ENCODE assay signal across 11 cellular contexts in genomic region chr4:98482503-98482846, GRCh38.
DNase-seq lines count a peak whose midpoint lies in the region; ATAC-seq and TF ChIP-seq lines count a peak whose summit lies in the region.
"Had no signal": no experiment of that assay in that cellular context is flagged by ENCODE, and none has a peak within 500 bp of the region (broad histone marks: within the 10 kb centered on the region; RNA-seq: fewer than 3 reads in every experiment).

No MANE protein-coding gene starts in this region.

- no peak overlapping the region for H3K9ac ChIP-seq in Karpas-422 (ENCODE audit: low read length)

- no peak overlapping the region for H3K4me3 Mint-ChIP-seq in CD4-positive, alpha-beta T cell
- H3K4me3 Mint-ChIP-seq in activated CD4-positive, alpha-beta memory T cell treated with anti-CD3 and anti-CD28 coated beads for 36 hours = peak overlapping the region; percentile 42
- H3K4me3 Mint-ChIP-seq: naive B cell had no signal

- peaks cover 4% of the 10 kb centered on the region for H3K4me1 ChIP-seq in Karpas-422 (ENCODE audit: low read length)
- peaks cover 4% of the 10 kb centered on the region for H3K4me1 ChIP-seq in hepatocyte (ENCODE audit: insufficient read depth)

- no peaks in the 10 kb centered on the region for H3K36me3 ChIP-seq in Karpas-422 (ENCODE audit: insufficient read depth, low read length)
- H3K36me3 ChIP-seq in hepatocyte (replicated peaks; ENCODE audit: insufficient read depth, low read depth) = no peaks in the 10 kb centered on the region

- peaks cover 20% of the 10 kb centered on the region for H3K36me3 Mint-ChIP-seq in CD4-positive, alpha-beta T cell (ENCODE audit: low read depth)
- peaks cover 16% of the 10 kb centered on the region for H3K36me3 Mint-ChIP-seq in activated CD4-positive, alpha-beta memory T cell treated with anti-CD3 and anti-CD28 coated beads for 36 hours

- H3K4me2 ChIP-seq in Karpas-422 (ENCODE audit: low read depth, low read length, poor library complexity, severe bottlenecking) (no peak overlapping the region), hepatocyte (no peak overlapping the region)

- POLR2A ChIA-PET in CD4-positive, alpha-beta T cell (lab: Charles Lee) = interaction anchor here (0.5 kb wide), 2 partner anchors 428 to 447 kb away, joined by 4 to 5 read pairs; no protein-coding TSS in a partner anchor
- POLR2A ChIA-PET in activated CD4-positive, alpha-beta memory T cell treated with anti-CD3 and anti-CD28 coated beads for 36 hours (lab: Charles Lee) = interaction anchor here (0.8 to 1.8 kb wide), 7 partner anchors 8 to 447 kb away, joined by 3 to 7 read pairs (median 4); no protein-coding TSS in a partner anchor

- H3K27me3 Mint-ChIP-seq in CD4-positive, alpha-beta T cell = no peaks in the 10 kb centered on the region
- no peaks in the 10 kb centered on the region for H3K27me3 Mint-ChIP-seq in activated CD4-positive, alpha-beta memory T cell treated with anti-CD3 and anti-CD28 coated beads for 36 hours
- H3K27me3 Mint-ChIP-seq: naive B cell had no signal

- ATAC-seq in CD4-positive, alpha-beta T cell (ENCODE audit: poor library complexity) = no peak
- ATAC-seq in GM19395 (IDR thresholded peaks at IDR 0.05; ENCODE audit: unreplicated experiment) (peak; percentile 29), HG02885 (IDR thresholded peaks at IDR 0.05; ENCODE audit: poor library complexity, unreplicated experiment) (peak; percentile 19)

- H2AFZ ChIP-seq in Karpas-422 (ENCODE audit: low read length) = no peak overlapping the region
- H2AFZ ChIP-seq in hepatocyte = no peak overlapping the region

- peak overlapping the region; percentile 63 for H3K27ac Mint-ChIP-seq in CD4-positive, alpha-beta T cell
- peak overlapping the region; percentile 96 for H3K27ac Mint-ChIP-seq in activated CD4-positive, alpha-beta memory T cell treated with anti-CD3 and anti-CD28 coated beads for 36 hours

- no peaks in the 10 kb centered on the region for H3K9me3 ChIP-seq in CD4-positive, alpha-beta T cell (ENCODE audit: control insufficient read depth, low read length)
- H3K9me3 ChIP-seq in Karpas-422 (ENCODE audit: low read length) (no peaks in the 10 kb centered on the region), hepatocyte (ENCODE audit: low read depth) (no peaks in the 10 kb centered on the region)
- H3K9me3 ChIP-seq: Caco-2 had no signal

- peaks cover 40% of the 10 kb centered on the region for H3K4me1 Mint-ChIP-seq in CD4-positive, alpha-beta T cell (ENCODE audit: low read depth)
- H3K4me1 Mint-ChIP-seq in activated CD4-positive, alpha-beta memory T cell treated with anti-CD3 and anti-CD28 coated beads for 36 hours (ENCODE audit: low read depth) = peaks cover 72% of the 10 kb centered on the region

- no peak overlapping the region for H3K4me3 ChIP-seq in Karpas-422 (ENCODE audit: low read length)
- no peak overlapping the region for H3K4me3 ChIP-seq in hepatocyte

- no peak for DNase-seq in CD4-positive, alpha-beta T cell
- DNase-seq in activated CD4-positive, alpha-beta memory T cell treated with anti-CD3 and anti-CD28 coated beads for 36 hours = no peak
- DNase-seq in Karpas-422 (no peak), NCI-H2107 treated with DMSO at 0.1 percent for 48 hours (lab: John Stamatoyannopoulos, UW; ENCODE audit: unreplicated experiment) (no peak), NCI-H510A (lab: John Stamatoyannopoulos, UW) (no peak), hepatocyte (ENCODE audit: low spot score) (no peak)
- DNase-seq: Caco-2, naive B cell, NCI-H2171 had no signal

- CTCF ChIA-PET in CD4-positive, alpha-beta T cell (lab: Charles Lee) = no interaction called here
- CTCF ChIA-PET in activated CD4-positive, alpha-beta memory T cell treated with anti-CD3 and anti-CD28 coated beads for 36 hours (lab: Charles Lee) = interaction anchor here (1.1 to 4.3 kb wide), 5 partner anchors 15 to 574 kb away, joined by 3 to 21 read pairs (median 8); partner anchors contain the start of gene METAP1

- TF ChIP-seq CTCF in CD4-positive, alpha-beta T cell (IDR thresholded peaks at IDR 0.05) = no peak
- TF ChIP-seq CTCF in hepatocyte (IDR thresholded peaks at IDR 0.05; ENCODE audit: poor library complexity) = no peak

- WGBS in hepatocyte (ENCODE audit: low lambda C conversion rate, missing lambda C conversion rate) = 98% methylated on average over 3 of the region's 3 CpGs

- no peaks in the 10 kb centered on the region for H3K79me2 ChIP-seq in Karpas-422 (ENCODE audit: low read length)
- no peaks in the 10 kb centered on the region for H3K79me2 ChIP-seq in hepatocyte

- no peak overlapping the region for H3K27ac ChIP-seq in CD4-positive, alpha-beta T cell (ENCODE audit: low read depth, low read length)
- H3K27ac ChIP-seq in Karpas-422 (ENCODE audit: low read length) (no peak overlapping the region), hepatocyte (no peak overlapping the region)

- no peaks in the 10 kb centered on the region for H3K9me3 Mint-ChIP-seq in CD4-positive, alpha-beta T cell
- H3K9me3 Mint-ChIP-seq in activated CD4-positive, alpha-beta memory T cell treated with anti-CD3 and anti-CD28 coated beads for 36 hours = no peaks in the 10 kb centered on the region
- H3K9me3 Mint-ChIP-seq: naive B cell had no signal

- H4K20me1 ChIP-seq in Karpas-422 (ENCODE audit: insufficient read depth, low read depth, low read length) = no peaks in the 10 kb centered on the region
- no peaks in the 10 kb centered on the region for H4K20me1 ChIP-seq in hepatocyte (ENCODE audit: insufficient read depth, poor library complexity, severe bottlenecking)

- no peaks in the 10 kb centered on the region for H3K9me2 ChIP-seq in Karpas-422 (replicated peaks; ENCODE audit: insufficient read depth, low read length)
- no peaks in the 10 kb centered on the region for H3K9me2 ChIP-seq in hepatocyte (replicated peaks; ENCODE audit: insufficient read depth)

- intact Hi-C loops in CD4-positive, alpha-beta T cell (cut with DNase I, micrococcal nuclease) = no loop called here
- intact Hi-C loops in activated CD4-positive, alpha-beta memory T cell treated with anti-CD3 and anti-CD28 coated beads for 36 hours (cut with micrococcal nuclease) = loop anchor here (2.0 to 10.0 kb wide), 3 partner anchors 310 to 1362 kb away; no protein-coding TSS in a partner anchor

- no peaks in the 10 kb centered on the region for H3K27me3 ChIP-seq in CD4-positive, alpha-beta T cell (ENCODE audit: control insufficient read depth, insufficient read depth, low read length)
- H3K27me3 ChIP-seq in Karpas-422 (ENCODE audit: low read length) (no peaks in the 10 kb centered on the region), hepatocyte (no peaks in the 10 kb centered on the region)
